8 cellular contexts compared by ENCODE assay signal in the genomic region with DNA sequence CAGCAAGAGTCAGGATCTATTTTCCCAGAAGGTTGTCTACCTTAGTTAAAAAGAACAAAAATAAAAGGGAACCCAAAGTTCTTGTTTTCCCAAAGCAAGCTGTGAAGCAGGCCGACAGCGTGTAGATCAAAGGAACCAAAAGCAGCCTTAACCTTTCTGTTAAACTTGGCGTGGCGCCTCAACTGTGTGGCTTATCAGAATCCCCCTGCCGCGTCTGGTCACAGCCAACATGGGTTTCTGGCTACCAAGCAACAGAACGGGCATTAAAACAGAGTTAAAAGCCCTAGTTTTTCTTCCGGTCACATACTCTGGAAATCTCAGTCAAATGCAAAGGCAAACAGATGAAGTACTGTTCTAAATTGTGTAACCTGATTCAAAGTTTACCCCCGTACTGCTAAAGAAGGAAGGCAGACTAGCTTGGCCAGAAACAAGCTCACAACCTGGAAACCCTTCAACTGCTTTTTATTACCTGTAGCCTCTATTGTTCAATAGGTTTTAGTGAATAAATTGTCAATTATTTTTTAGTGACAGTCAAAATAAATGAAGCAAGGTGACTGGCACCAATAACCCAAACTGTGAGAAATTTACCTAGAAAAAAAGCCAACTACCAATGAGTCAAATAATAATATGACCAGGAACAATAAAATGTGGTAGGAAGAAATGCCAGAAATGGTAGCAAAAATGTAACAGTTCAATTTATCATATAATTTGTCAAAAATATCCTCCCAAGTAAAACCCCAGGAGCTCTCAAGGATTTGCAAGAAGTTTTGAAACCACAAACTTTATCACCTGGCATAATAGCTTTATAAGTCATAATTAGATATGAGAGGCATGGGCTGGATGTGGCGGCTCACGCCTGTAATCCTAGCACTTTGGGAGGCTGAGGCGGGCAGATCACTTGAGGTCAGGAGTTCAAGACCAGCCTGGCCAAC. TPM values are rescaled to one million over a fixed set of nuclear protein-coding genes. Genes with fewer than 3 reads are reported as not detected.
A peak's percentile ranks its signal among the peaks of the same experiment; 100 is the strongest.
DNase-seq lines count a peak whose midpoint lies in the region; ATAC-seq and TF ChIP-seq lines count a peak whose summit lies in the region.

No MANE protein-coding gene starts in this region.

- H3K36me3 Mint-ChIP-seq in naive B cell = no peaks in the 10 kb centered on the region

- DNase-seq in NCI-H526 (lab: John Stamatoyannopoulos, UW) (peak; percentile 49 to 67), astrocyte of the hippocampus (ENCODE audit: low read depth, low spot score) (peak; percentile 92), naive B cell (no peak), mesenchymal stem cell (no peak), MM.1S (no peak), NCI-H1436 treated with DMSO at 0.1 percent for 48 hours (lab: John Stamatoyannopoulos, UW) (no peak)

- 56% methylated on average over 10 of the region's 12 CpGs for WGBS in mesenchymal stem cell

- H2AFZ ChIP-seq in mesenchymal stem cell (ENCODE audit: low read depth, low read length) = no peak overlapping the region
- H2AFZ ChIP-seq in MM.1S (ENCODE audit: low read length) = no peak overlapping the region

- H3K4ac ChIP-seq in mesenchymal stem cell (ENCODE audit: low read depth in 1 of 2, low read length in 2 of 2) = no peak overlapping the region

- H4K8ac ChIP-seq in mesenchymal stem cell (ENCODE audit: low read length) = no peak overlapping the region

- peaks cover 15% of the 10 kb centered on the region for H3K79me1 ChIP-seq in mesenchymal stem cell (replicated peaks; ENCODE audit: low read length, poor library complexity, severe bottlenecking)

- H2BK12ac ChIP-seq in mesenchymal stem cell (ENCODE audit: low read length in 2 of 2) = no peak overlapping the region

- H3K4me2 ChIP-seq in mesenchymal stem cell (ENCODE audit: low read length, poor library complexity, severe bottlenecking) (no peak overlapping the region), MM.1S (ENCODE audit: low read depth, low read length) (no peak overlapping the region)

- no peak for TF ChIP-seq CTCF in MM.1S (IDR thresholded peaks at IDR 0.05; ENCODE audit: low read length)

- H3K4me1 Mint-ChIP-seq in naive B cell = peaks cover 22 to 37% (median 26%) of the 10 kb centered on the region in 3 donors

- no peak overlapping the region for H2AK5ac ChIP-seq in mesenchymal stem cell (ENCODE audit: low read length, severe bottlenecking)

- H3K9me3 Mint-ChIP-seq in naive B cell = no peaks in the 10 kb centered on the region

- H3K4me1 ChIP-seq in mesenchymal stem cell (ENCODE audit: control insufficient read depth, insufficient read depth, low read depth, low read length) = peaks cover 2% of the 10 kb centered on the region
- no peaks in the 10 kb centered on the region for H3K4me1 ChIP-seq in MM.1S (ENCODE audit: low read length)

- H3K4me3 Mint-ChIP-seq in naive B cell = peak overlapping the region in 7 of 8 donors; percentile 35 to 80 (median 64)

- no peaks in the 10 kb centered on the region for H3K27me3 Mint-ChIP-seq in naive B cell

- no peak overlapping the region for H3K27ac ChIP-seq in mesenchymal stem cell (ENCODE audit: low read length, poor library complexity, severe bottlenecking)
- no peak overlapping the region for H3K27ac ChIP-seq in MM.1S (ENCODE audit: low read length)

- no peak overlapping the region for H3K9ac ChIP-seq in mesenchymal stem cell (ENCODE audit: low read length)
- no peak overlapping the region for H3K9ac ChIP-seq in MM.1S (ENCODE audit: low read length)

- H3K27ac Mint-ChIP-seq in naive B cell = peak overlapping the region in 5 of 6 donors; percentile 51 to 89 (median 57)

- H3K27me3 ChIP-seq in mesenchymal stem cell (ENCODE audit: control insufficient read depth in 1 of 2, insufficient read depth in 1 of 2, low read length in 2 of 2) (no peaks in the 10 kb centered on the region), MM.1S (replicated peaks; ENCODE audit: insufficient read depth, low read length) (no peaks in the 10 kb centered on the region)

- no peak overlapping the region for H2BK120ac ChIP-seq in mesenchymal stem cell (ENCODE audit: low read depth, low read length)

- no peak overlapping the region for H4K91ac ChIP-seq in mesenchymal stem cell (ENCODE audit: low read length)

- no peaks in the 10 kb centered on the region for H3F3A ChIP-seq in MM.1S (ENCODE audit: insufficient read depth, low read length)

- no peak overlapping the region for H3K23ac ChIP-seq in mesenchymal stem cell (ENCODE audit: low read length in 2 of 2)

- no peaks in the 10 kb centered on the region for H4K20me1 ChIP-seq in MM.1S (ENCODE audit: insufficient read depth, low read length)

- H3K4me3 ChIP-seq in mesenchymal stem cell (ENCODE audit: insufficient read depth in 1 of 2, low read depth in 1 of 2, low read length in 2 of 2) (no peak overlapping the region), MM.1S (ENCODE audit: low read length) (no peak overlapping the region)

- H3K79me2 ChIP-seq in MM.1S (ENCODE audit: low read length) = peaks cover 69% of the 10 kb centered on the region

- H2BK15ac ChIP-seq in mesenchymal stem cell (ENCODE audit: low read depth, poor library complexity, severe bottlenecking) = no peak overlapping the region

- ATAC-seq in GM21381 (IDR thresholded peaks at IDR 0.05; ENCODE audit: unreplicated experiment) (peak; percentile 58), naive B cell (ENCODE audit: low read depth in 2 of 2) (peak; percentile 56 to 69), HG03025 (IDR thresholded peaks at IDR 0.05; ENCODE audit: low FRiP score, unreplicated experiment) (no peak)

- peaks cover under 1 to 4% of the 10 kb centered on the region in 2 experiments for H3K36me3 ChIP-seq in mesenchymal stem cell (ENCODE audit: control insufficient read depth in 1 of 2, insufficient read depth in 2 of 2, low read depth in 1 of 2, low read length in 2 of 2)
- peaks cover 3% of the 10 kb centered on the region; the same call in 1 of the 2 replicates for H3K36me3 ChIP-seq in MM.1S (replicated peaks; ENCODE audit: insufficient read depth, low read length)

- H3K18ac ChIP-seq in mesenchymal stem cell (ENCODE audit: low read depth in 1 of 2, low read length in 2 of 2) = no peak overlapping the region

- no peaks in the 10 kb centered on the region for H3K9me3 ChIP-seq in mesenchymal stem cell (ENCODE audit: control insufficient read depth, low read length)
- H3K9me3 ChIP-seq in MM.1S (replicated peaks; ENCODE audit: insufficient read depth, low read length) = no peaks in the 10 kb centered on the region

- H3K9me2 ChIP-seq in MM.1S (replicated peaks; ENCODE audit: insufficient read depth, low read length) = no peaks in the 10 kb centered on the region

- no peak overlapping the region for H2BK5ac ChIP-seq in mesenchymal stem cell (ENCODE audit: low read depth, low read length, poor library complexity, severe bottlenecking)

- H3K14ac ChIP-seq in mesenchymal stem cell (ENCODE audit: low read length in 2 of 2) = peak overlapping the region in 1 of 2 experiments; percentile 74

RNA-seq across cellular contexts. Expression of a gene that starts 21.4 kb away (rescaled TPM):
- polyA plus RNA-seq in naive B cell (ENCODE audit: low read depth in 6 of 6) = 10 to 100 TPM in 1 of 6 donors, 1 to 10 TPM in 5; 4.9 to 17.6 (median 6.4) TPM
- polyA plus RNA-seq in mesenchymal stem cell (2013, experiment 1 of 2) = 22.7 TPM
- 22.9 TPM for polyA plus RNA-seq in mesenchymal stem cell (2013, experiment 2 of 2)

Comparison
In these comparisons a context has a peak if more than half of its experiments do, and no peak if none do; other contexts are left out.
1. DNase-seq: peak in NCI-H526 (2 of 2) and astrocyte of the hippocampus (single experiment); none in naive B cell (single experiment), mesenchymal stem cell (single experiment), MM.1S (single experiment) and NCI-H1436 treated with DMSO at 0.1 percent for 48 hours (single experiment).